ENCODE assay signal across 16 cellular contexts in genomic region chr5:558326-558725, GRCh38.
"Had no signal": no experiment of that assay in that cellular context is flagged by ENCODE, and none has a peak within 500 bp of the region (broad histone marks: within the 10 kb centered on the region; RNA-seq: fewer than 3 reads in every experiment).

No MANE protein-coding gene starts in this region.

- H3K27ac Mint-ChIP-seq: activated B cell treated with CpG ODN at 0.5 μM for 24 hours; activated CD4-positive, alpha-beta T cell treated with anti-CD3 and anti-CD28 coated beads, Interleukin-2, amount 10 ng/mL, durations not matched to agents 24 days and 14 days; activated naive CD4-positive, alpha-beta T cell treated with anti-CD3 and anti-CD28 coated beads, Interleukin-2, amount 50 U/mL, for 72 hours; activated T-helper 1 cell treated with anti-CD3 and anti-CD28 coated beads, Interleukin-12 subunit alpha, Interleukin-12 subunit beta, Interleukin-2, Interleukin-4 antibody, amounts not matched to agents 30 ng/mL and 10 ng/mL and 1 ng/mL, durations not matched to agents 14 hours and 24 hours and 36 hours; nephron progenitor cell; T-cell had no signal

- H3K36me3 Mint-ChIP-seq: activated naive CD4-positive, alpha-beta T cell treated with anti-CD3 and anti-CD28 coated beads, Interleukin-2, amount 50 U/mL, for 72 hours; T-cell had no signal

- DNase-seq: activated B cell treated with CpG ODN at 0.5 μM for 24 hours; activated CD4-positive, alpha-beta T cell treated with anti-CD3 and anti-CD28 coated beads, Interleukin-2, amount 10 ng/mL, durations not matched to agents 24 days and 14 days; activated gamma-delta T cell treated with Interleukin-2 at 50 U/mL for 16 hours; activated T-cell treated with anti-CD3 and anti-CD28 coated beads for 4 hours; effector CD4-positive, alpha-beta T cell; gastrocnemius medialis; kidney glomerular epithelial cell; left ventricle myocardium superior; mesenchymal stem cell; nephron progenitor cell; nucleus accumbens had no signal

- H3K4me1 Mint-ChIP-seq: activated B cell treated with CpG ODN at 0.5 μM for 24 hours; activated CD4-positive, alpha-beta T cell treated with anti-CD3 and anti-CD28 coated beads, Interleukin-2, amount 10 ng/mL, durations not matched to agents 24 days and 14 days; T-cell had no signal

- ATAC-seq: activated naive CD4-positive, alpha-beta T cell treated with anti-CD3 and anti-CD28 coated beads, Interleukin-2, amount 50 U/mL, for 72 hours; esophagus mucosa; gastrocnemius medialis; left ventricle myocardium superior; T-cell had no signal

- H3K4me3 Mint-ChIP-seq: activated B cell treated with CpG ODN at 0.5 μM for 24 hours; activated CD4-positive, alpha-beta T cell treated with anti-CD3 and anti-CD28 coated beads, Interleukin-2, amount 10 ng/mL, durations not matched to agents 24 days and 14 days; activated T-helper 1 cell treated with anti-CD3 and anti-CD28 coated beads, Interleukin-12 subunit alpha, Interleukin-12 subunit beta, Interleukin-2, Interleukin-4 antibody, amounts not matched to agents 30 ng/mL and 10 ng/mL and 1 ng/mL, durations not matched to agents 14 hours and 24 hours and 36 hours; nephron progenitor cell; T-cell had no signal

- H3K9me3 Mint-ChIP-seq: activated CD4-positive, alpha-beta T cell treated with anti-CD3 and anti-CD28 coated beads, Interleukin-2, amount 10 ng/mL, durations not matched to agents 24 days and 14 days; activated naive CD4-positive, alpha-beta T cell treated with anti-CD3 and anti-CD28 coated beads, Interleukin-2, amount 50 U/mL, for 72 hours; activated T-helper 1 cell treated with anti-CD3 and anti-CD28 coated beads, Interleukin-12 subunit alpha, Interleukin-12 subunit beta, Interleukin-2, Interleukin-4 antibody, amounts not matched to agents 30 ng/mL and 10 ng/mL and 1 ng/mL, durations not matched to agents 14 hours and 24 hours and 36 hours; T-cell had no signal

- FAIRE-seq: bronchial epithelial cell had no signal
